ENCODE assay signal across 11 cellular contexts in genomic region chr4:40395908-40396806, GRCh38.
A peak's percentile ranks its signal among the peaks of the same experiment; 100 is the strongest.
DNase-seq lines count a peak whose midpoint lies in the region; ATAC-seq and TF ChIP-seq lines count a peak whose summit lies in the region.
"Had no signal": no experiment of that assay in that cellular context is flagged by ENCODE, and none has a peak within 500 bp of the region (broad histone marks: within the 10 kb centered on the region; RNA-seq: fewer than 3 reads in every experiment).

No MANE protein-coding gene starts in this region.

- H3K36me3 ChIP-seq in RWPE2 (ENCODE audit: low read depth) (no peaks in the 10 kb centered on the region), suprapubic skin (no peaks in the 10 kb centered on the region), HAP-1 (replicated peaks) (no peaks in the 10 kb centered on the region)

- no peaks in the 10 kb centered on the region for H3K36me3 Mint-ChIP-seq in activated T-helper 2 cell treated with anti-CD3 and anti-CD28 coated beads, Interferon-gamma antibody, Interleukin-2, Interleukin-4, amounts not matched to agents 10 μg/mL and 5 μg/mL and 100 μg/mL, durations not matched to agents 14 hours and 24 hours and 36 hours (ENCODE audit: low read depth)
- H3K36me3 Mint-ChIP-seq: naive thymus-derived CD8-positive, alpha-beta T cell had no signal

- H3K27ac Mint-ChIP-seq in activated T-helper 2 cell treated with anti-CD3 and anti-CD28 coated beads, Interferon-gamma antibody, Interleukin-2, Interleukin-4, amounts not matched to agents 10 μg/mL and 5 μg/mL and 100 μg/mL, durations not matched to agents 14 hours and 24 hours and 36 hours, result no peak overlapping the region
- H3K27ac Mint-ChIP-seq: stimulated activated naive CD8-positive, alpha-beta T cell treated with anti-CD3 and anti-CD28 coated beads, Interleukin-15, Interleukin-2, amounts not matched to agents 100 ng/mL and 50 ng/mL, for 24 hours had no signal

- 58% methylated on average over 7 of the region's 7 CpGs for WGBS in suprapubic skin

- no peaks in the 10 kb centered on the region for H3K4me1 Mint-ChIP-seq in activated T-helper 2 cell treated with anti-CD3 and anti-CD28 coated beads, Interferon-gamma antibody, Interleukin-2, Interleukin-4, amounts not matched to agents 10 μg/mL and 5 μg/mL and 100 μg/mL, durations not matched to agents 14 hours and 24 hours and 36 hours (ENCODE audit: low read depth)
- H3K4me1 Mint-ChIP-seq: naive thymus-derived CD8-positive, alpha-beta T cell had no signal

- no peak for TF ChIP-seq POLR2A in suprapubic skin (IDR thresholded peaks at IDR 0.05)

- DNase-seq in LHCN-M2 (ENCODE audit: low read depth) (peak; percentile 60), RWPE2 (ENCODE audit: low spot score) (no peak), iris pigment epithelial cell (ENCODE audit: low read depth) (peak; percentile 52), suprapubic skin (ENCODE audit: low spot score in 2 of 2) (peak in 1 of 2 donors; percentile 69), HAP-1 (ENCODE audit: low spot score in 2 of 2) (no peak), GM13976 (ENCODE audit: low spot score) (no peak)
- no peak for DNase-seq in activated T-helper 2 cell treated with anti-CD3 and anti-CD28 coated beads, Interferon-gamma antibody, Interleukin-2, Interleukin-4, amounts not matched to agents 10 μg/mL and 5 μg/mL and 100 μg/mL, durations not matched to agents 14 hours and 24 hours and 36 hours (ENCODE audit: low spot score)
- DNase-seq: cerebellar nuclear complex; naive thymus-derived CD8-positive, alpha-beta T cell had no signal

- H3K9me3 ChIP-seq in RWPE2 (ENCODE audit: severe bottlenecking), result no peaks in the 10 kb centered on the region
- H3K9me3 ChIP-seq in suprapubic skin, result no peaks in the 10 kb centered on the region
- no peaks in the 10 kb centered on the region for H3K9me3 ChIP-seq in HAP-1

- intact Hi-C loops in activated T-helper 2 cell treated with anti-CD3 and anti-CD28 coated beads, Interferon-gamma antibody, Interleukin-2, Interleukin-4, amounts not matched to agents 10 μg/mL and 5 μg/mL and 100 μg/mL, durations not matched to agents 14 hours and 24 hours and 36 hours (cut with micrococcal nuclease), result no loop called here

- in situ Hi-C loops in HAP-1 (cut with MboI; ENCODE audit: low sequenced_read_pairs), result no loop called here
- in situ Hi-C loops in GM13976 (cut with MboI; ENCODE audit: low sequenced_read_pairs, unreplicated experiment), result no loop called here

- H3K4me3 ChIP-seq in RWPE2 (ENCODE audit: severe bottlenecking), result no peak overlapping the region
- no peak overlapping the region for H3K4me3 ChIP-seq in suprapubic skin
- H3K4me3 ChIP-seq in HAP-1, result no peak overlapping the region

- H3K27ac ChIP-seq in RWPE2 (ENCODE audit: poor library complexity, severe bottlenecking) (no peak overlapping the region), suprapubic skin (peak overlapping the region; percentile 40)

- H3K4me3 Mint-ChIP-seq in activated T-helper 2 cell treated with anti-CD3 and anti-CD28 coated beads, Interferon-gamma antibody, Interleukin-2, Interleukin-4, amounts not matched to agents 10 μg/mL and 5 μg/mL and 100 μg/mL, durations not matched to agents 14 hours and 24 hours and 36 hours (ENCODE audit: low read depth), result no peak overlapping the region
- H3K4me3 Mint-ChIP-seq: naive thymus-derived CD8-positive, alpha-beta T cell; stimulated activated naive CD8-positive, alpha-beta T cell treated with anti-CD3 and anti-CD28 coated beads, Interleukin-15, Interleukin-2, amounts not matched to agents 100 ng/mL and 50 ng/mL, for 24 hours had no signal

- TF ChIP-seq EP300 in suprapubic skin (IDR thresholded peaks at IDR 0.05), result no peak

- H3K4me1 ChIP-seq in RWPE2 (ENCODE audit: insufficient read depth, poor library complexity, severe bottlenecking), result peaks cover 6% of the 10 kb centered on the region
- peaks cover 17% of the 10 kb centered on the region for H3K4me1 ChIP-seq in suprapubic skin
- H3K4me1 ChIP-seq in HAP-1, result no peaks in the 10 kb centered on the region

- peaks cover 5% of the 10 kb centered on the region for H3K27me3 Mint-ChIP-seq in activated T-helper 2 cell treated with anti-CD3 and anti-CD28 coated beads, Interferon-gamma antibody, Interleukin-2, Interleukin-4, amounts not matched to agents 10 μg/mL and 5 μg/mL and 100 μg/mL, durations not matched to agents 14 hours and 24 hours and 36 hours (ENCODE audit: low read depth)
- H3K27me3 Mint-ChIP-seq: naive thymus-derived CD8-positive, alpha-beta T cell; stimulated activated naive CD8-positive, alpha-beta T cell treated with anti-CD3 and anti-CD28 coated beads, Interleukin-15, Interleukin-2, amounts not matched to agents 100 ng/mL and 50 ng/mL, for 24 hours had no signal

- ATAC-seq in RWPE2 (ENCODE audit: low read depth) (peak; percentile 84), GM19035 (IDR thresholded peaks at IDR 0.05; ENCODE audit: unreplicated experiment) (no peak)
- ATAC-seq: naive thymus-derived CD8-positive, alpha-beta T cell had no signal

- H3K9me3 Mint-ChIP-seq in activated T-helper 2 cell treated with anti-CD3 and anti-CD28 coated beads, Interferon-gamma antibody, Interleukin-2, Interleukin-4, amounts not matched to agents 10 μg/mL and 5 μg/mL and 100 μg/mL, durations not matched to agents 14 hours and 24 hours and 36 hours, result no peaks in the 10 kb centered on the region
- H3K9me3 Mint-ChIP-seq: stimulated activated naive CD8-positive, alpha-beta T cell treated with anti-CD3 and anti-CD28 coated beads, Interleukin-15, Interleukin-2, amounts not matched to agents 100 ng/mL and 50 ng/mL, for 24 hours had no signal

- TF ChIP-seq CTCF in RWPE2 (IDR thresholded peaks at IDR 0.05; ENCODE audit: poor library complexity, severe bottlenecking), result no peak
- TF ChIP-seq CTCF in suprapubic skin (IDR thresholded peaks at IDR 0.05), result no peak
- TF ChIP-seq CTCF in GM13976 (IDR thresholded peaks at IDR 0.05; ENCODE audit: borderline replicate concordance, control extremely low read depth, extremely low read depth, insufficient read depth, missing control alignments), result no peak

- H3K27me3 ChIP-seq in RWPE2 (ENCODE audit: insufficient read depth, poor library complexity, severe bottlenecking), result no peaks in the 10 kb centered on the region
- H3K27me3 ChIP-seq in suprapubic skin, result no peaks in the 10 kb centered on the region
- no peaks in the 10 kb centered on the region for H3K27me3 ChIP-seq in HAP-1 (ENCODE audit: low read depth)

Comparison
In these comparisons a context has a peak if more than half of its experiments do, and no peak if none do; other contexts are left out.
1. DNase-seq: peak in LHCN-M2 (single experiment) and iris pigment epithelial cell (single experiment); none in RWPE2 (single experiment), HAP-1 (0 of 2), GM13976 (single experiment) and activated T-helper 2 cell treated with anti-CD3 and anti-CD28 coated beads, Interferon-gamma antibody, Interleukin-2, Interleukin-4, amounts not matched to agents 10 μg/mL and 5 μg/mL and 100 μg/mL, durations not matched to agents 14 hours and 24 hours and 36 hours (single experiment).